Comparison of ENCODE assay signal across 1 cellular context in genomic region chr1:89836252-89836996, GRCh38.
TF ChIP-seq lines count a peak whose summit lies in the region.

No MANE protein-coding gene starts in this region.

TF ChIP-seq in liver, 16 proteins besides CTCF, POLR2A, EP300 and RAD21 (continued from another document):
- peak in 1 of 2 donors; percentile 56 for TF ChIP-seq HNF4A (conservative IDR thresholded peaks at IDR 0.05)
- no peak for TF ChIP-seq SP1 (IDR thresholded peaks at IDR 0.05)
- peak; percentile 45 for TF ChIP-seq YY1 (IDR thresholded peaks at IDR 0.05)
- peak; percentile 85 for TF ChIP-seq MAX (IDR thresholded peaks at IDR 0.05)
- TF ChIP-seq GABPA (IDR thresholded peaks at IDR 0.05 in 1 of 2, conservative IDR thresholded peaks at IDR 0.05 in 1 of 2): peak in 1 of 2 donors; percentile 11
- TF ChIP-seq TAF1 (conservative IDR thresholded peaks at IDR 0.05): no peak
- TF ChIP-seq NR2F2 (IDR thresholded peaks at IDR 0.05): peak; percentile 36
- TF ChIP-seq JUND (IDR thresholded peaks at IDR 0.05): no peak
